In genomic region chr5:124461857-124462423, GRCh38 we compare ENCODE assay signal across 11 cellular contexts.
DNase-seq lines count a peak whose midpoint lies in the region; ATAC-seq and TF ChIP-seq lines count a peak whose summit lies in the region.
"Had no signal": no experiment of that assay in that cellular context is flagged by ENCODE, and none has a peak within 500 bp of the region (broad histone marks: within the 10 kb centered on the region; RNA-seq: fewer than 3 reads in every experiment).

No MANE protein-coding gene starts in this region.

- TF ChIP-seq CTCF in endodermal cell (conservative IDR thresholded peaks at IDR 0.05) = no peak
- TF ChIP-seq CTCF in osteocyte (IDR thresholded peaks at IDR 0.05) = no peak

- H3K27ac Mint-ChIP-seq in endodermal cell (no peak overlapping the region), T-cell (no peak overlapping the region), osteocyte (ENCODE audit: unreplicated experiment) (no peak overlapping the region)
- H3K27ac Mint-ChIP-seq in activated naive CD4-positive, alpha-beta T cell treated with anti-CD3 and anti-CD28 coated beads, Interleukin-2, amount 10 ng/mL, durations not matched to agents 7 days and 5 days = no peak overlapping the region

- H3K36me3 ChIP-seq in endodermal cell (ENCODE audit: control insufficient read depth, insufficient read depth, low read length) = no peaks in the 10 kb centered on the region

- H3K27ac ChIP-seq in right cardiac atrium (ENCODE audit: low read length) (peak overlapping the region; percentile 35), endodermal cell (ENCODE audit: low read depth, low read length) (peak overlapping the region; percentile 85)

- 49% methylated on average over 5 of the region's 5 CpGs for WGBS in right cardiac atrium
- WGBS in endodermal cell (ENCODE audit: insufficient coverage in 1 of 2, insufficient read length in 1 of 2), 2 experiments = 69 to 88% methylated on average over 5 of the region's 5 CpGs

- no peak overlapping the region for H3K9ac ChIP-seq in endodermal cell (ENCODE audit: extremely low read depth, low read length, poor library complexity, severe bottlenecking)

- peaks cover 14% of the 10 kb centered on the region for H3K4me1 Mint-ChIP-seq in endodermal cell
- H3K4me1 Mint-ChIP-seq in T-cell = no peaks in the 10 kb centered on the region
- peaks cover 2% of the 10 kb centered on the region for H3K4me1 Mint-ChIP-seq in osteocyte (ENCODE audit: unreplicated experiment)
- H3K4me1 Mint-ChIP-seq in activated naive CD4-positive, alpha-beta T cell treated with anti-CD3 and anti-CD28 coated beads, Interleukin-2, amount 10 ng/mL, durations not matched to agents 7 days and 5 days = no peaks in the 10 kb centered on the region

- H3K9me3 Mint-ChIP-seq in endodermal cell = peaks cover 12% of the 10 kb centered on the region
- H3K9me3 Mint-ChIP-seq in T-cell = peaks cover 0 to 8% (median 0%) of the 10 kb centered on the region in 3 donors
- peaks cover 15% of the 10 kb centered on the region for H3K9me3 Mint-ChIP-seq in osteocyte (ENCODE audit: unreplicated experiment)
- H3K9me3 Mint-ChIP-seq in activated naive CD4-positive, alpha-beta T cell treated with anti-CD3 and anti-CD28 coated beads, Interleukin-2, amount 10 ng/mL, durations not matched to agents 7 days and 5 days = peaks cover 4% of the 10 kb centered on the region

- H3K36me3 Mint-ChIP-seq in endodermal cell (ENCODE audit: low read depth) (peaks cover 17% of the 10 kb centered on the region), T-cell (no peaks in the 10 kb centered on the region), osteocyte (ENCODE audit: unreplicated experiment) (peaks cover 2% of the 10 kb centered on the region)
- H3K36me3 Mint-ChIP-seq in activated naive CD4-positive, alpha-beta T cell treated with anti-CD3 and anti-CD28 coated beads, Interleukin-2, amount 10 ng/mL, durations not matched to agents 7 days and 5 days = no peaks in the 10 kb centered on the region

- intact Hi-C loops in right cardiac atrium (cut with DNase I) (no loop called here), Right ventricle myocardium superior (cut with DNase I) (no loop called here)

- peak in 1 of 2 donors; percentile 22 for ATAC-seq in right cardiac atrium
- no peak for ATAC-seq in Right ventricle myocardium superior (ENCODE audit: poor library complexity)
- no peak for ATAC-seq in T-cell (replicated peaks in 1 of 4)
- ATAC-seq in HG03135 (IDR thresholded peaks at IDR 0.05; ENCODE audit: unreplicated experiment) = no peak
- ATAC-seq: stimulated activated naive CD8-positive, alpha-beta T cell treated with anti-CD3 and anti-CD28 coated beads, Interleukin-15, Interleukin-2, amounts not matched to agents 100 U/mL and 50 U/mL, for 24 hours had no signal

- POLR2A ChIA-PET in T-cell (lab: Charles Lee) = no interaction called here

- no peak for DNase-seq in right cardiac atrium
- no peak for DNase-seq in Right ventricle myocardium superior
- DNase-seq in NCI-H2227 treated with DMSO at 0.1 percent for 48 hours (lab: John Stamatoyannopoulos, UW) = peak; percentile 39
- DNase-seq in endodermal cell = no peak
- DNase-seq in T-cell = no peak
- no peak for DNase-seq in osteocyte (ENCODE audit: extremely low spot score, unreplicated experiment)
- DNase-seq in activated naive CD4-positive, alpha-beta T cell treated with anti-CD3 and anti-CD28 coated beads, Interleukin-2, amount 10 ng/mL, durations not matched to agents 7 days and 5 days = no peak
- DNase-seq: activated effector memory CD4-positive, alpha-beta T cell treated with anti-CD3 and anti-CD28 coated beads, Interleukin-2, amount 50 U/mL, for 16 hours; stimulated activated naive CD8-positive, alpha-beta T cell treated with anti-CD3 and anti-CD28 coated beads, Interleukin-15, Interleukin-2, amounts not matched to agents 100 U/mL and 50 U/mL, for 24 hours had no signal

- H3K9me3 ChIP-seq in right cardiac atrium (ENCODE audit: control insufficient read depth, low read length) = no peaks in the 10 kb centered on the region
- H3K9me3 ChIP-seq in endodermal cell (ENCODE audit: control insufficient read depth, low read length) = peaks cover 35% of the 10 kb centered on the region

- H3K4me3 Mint-ChIP-seq in endodermal cell = no peak overlapping the region
- H3K4me3 Mint-ChIP-seq in T-cell = no peak overlapping the region
- no peak overlapping the region for H3K4me3 Mint-ChIP-seq in osteocyte (ENCODE audit: unreplicated experiment)
- H3K4me3 Mint-ChIP-seq in activated naive CD4-positive, alpha-beta T cell treated with anti-CD3 and anti-CD28 coated beads, Interleukin-2, amount 10 ng/mL, durations not matched to agents 7 days and 5 days = no peak overlapping the region

- H3K4me1 ChIP-seq in right cardiac atrium (ENCODE audit: control insufficient read depth, insufficient read depth, low read length) = peaks cover 5% of the 10 kb centered on the region
- H3K4me1 ChIP-seq in endodermal cell (ENCODE audit: control insufficient read depth, insufficient read depth, low read length) = no peaks in the 10 kb centered on the region

- H3K4me3 ChIP-seq in right cardiac atrium (ENCODE audit: low read length) (no peak overlapping the region), endodermal cell (ENCODE audit: low read length) (no peak overlapping the region)
- H3K4me3 ChIP-seq: skin epidermis had no signal

- H3K27me3 ChIP-seq in right cardiac atrium (ENCODE audit: control insufficient read depth, insufficient read depth) (no peaks in the 10 kb centered on the region), endodermal cell (ENCODE audit: control insufficient read depth, insufficient read depth, low read length, poor library complexity, severe bottlenecking) (no peaks in the 10 kb centered on the region)

- H3K27me3 Mint-ChIP-seq in endodermal cell (ENCODE audit: insufficient read depth) (no peaks in the 10 kb centered on the region), T-cell (no peaks in the 10 kb centered on the region), osteocyte (ENCODE audit: unreplicated experiment) (no peaks in the 10 kb centered on the region)
- H3K27me3 Mint-ChIP-seq in activated naive CD4-positive, alpha-beta T cell treated with anti-CD3 and anti-CD28 coated beads, Interleukin-2, amount 10 ng/mL, durations not matched to agents 7 days and 5 days = no peaks in the 10 kb centered on the region

- CTCF ChIA-PET in T-cell (lab: Charles Lee) = no interaction called here
- CTCF ChIA-PET in activated naive CD4-positive, alpha-beta T cell treated with anti-CD3 and anti-CD28 coated beads, Interleukin-2, amount 10 ng/mL, durations not matched to agents 7 days and 5 days (lab: Charles Lee) = no interaction called here
